In genomic region chr11:111483431-111483830, GRCh38 we compare ENCODE assay signal across 25 cellular contexts. TPM values are rescaled to one million over a fixed set of nuclear protein-coding genes. Genes with fewer than 3 reads are reported as not detected.
DNase-seq lines count a peak whose midpoint lies in the region; ATAC-seq and TF ChIP-seq lines count a peak whose summit lies in the region.
"Had no signal": no experiment of that assay in that cellular context is flagged by ENCODE, and none has a peak within 500 bp of the region (broad histone marks: within the 10 kb centered on the region; RNA-seq: fewer than 3 reads in every experiment).

No MANE protein-coding gene starts in this region.

- H3K27ac Mint-ChIP-seq in activated T-cell treated with anti-CD3 and anti-CD28 coated beads, Interleukin-2, amount 50 U/mL, for 72 hours, result peak overlapping the region; percentile 7
- H3K27ac Mint-ChIP-seq in effector memory CD8-positive, alpha-beta T cell, result no peak overlapping the region
- H3K27ac Mint-ChIP-seq: CD14-positive monocyte; CD4-positive, alpha-beta T cell; CD8-positive, alpha-beta memory T cell had no signal

- no peak for TF ChIP-seq CTCF in choroid plexus epithelial cell (conservative IDR thresholded peaks at IDR 0.05; ENCODE audit: low read depth, low read length)

- H3K9me3 Mint-ChIP-seq in activated T-cell treated with anti-CD3 and anti-CD28 coated beads, Interleukin-2, amount 50 U/mL, for 72 hours, result peaks cover 17 to 19% of the 10 kb centered on the region in 2 donors
- peaks cover 7 to 16% of the 10 kb centered on the region in 2 donors for H3K9me3 Mint-ChIP-seq in effector memory CD8-positive, alpha-beta T cell

- intact Hi-C loops in head of caudate nucleus (cut with DNase I), result no loop called here

- H3K36me3 Mint-ChIP-seq in activated T-cell treated with anti-CD3 and anti-CD28 coated beads, Interleukin-2, amount 50 U/mL, for 72 hours (ENCODE audit: insufficient read depth in 2 of 2), result peaks cover 9 to 27% of the 10 kb centered on the region in 2 donors
- no peaks in the 10 kb centered on the region for H3K36me3 Mint-ChIP-seq in effector memory CD8-positive, alpha-beta T cell (ENCODE audit: insufficient read depth)
- H3K36me3 Mint-ChIP-seq: CD14-positive monocyte had no signal

- DNase-seq in activated T-cell treated with anti-CD3 and anti-CD28 coated beads, Interleukin-2, amount 50 U/mL, for 72 hours, result no peak
- DNase-seq in activated T-cell treated with anti-CD3 and anti-CD28 coated beads, Interleukin-2, amount 50 U/mL, for 48 hours, result no peak
- DNase-seq in OCI-M1 (lab: John Stamatoyannopoulos, UW), result peak; percentile 12
- DNase-seq in choroid plexus epithelial cell (ENCODE audit: low read depth), result peak; percentile 18
- no peak for DNase-seq in head of caudate nucleus
- no peak for DNase-seq in effector memory CD8-positive, alpha-beta T cell
- DNase-seq in dedifferentiated amniotic fluid mesenchymal stem cell (ENCODE audit: extremely low spot score), result no peak
- DNase-seq: 8988T; ACHN; AML-193; BE2C; CD4-positive, alpha-beta T cell; CD8-positive, alpha-beta memory T cell; DMS 273 treated with DMSO at 0.1 percent for 48 hours; DMS79; EL; GDM1; GM23248; H7; HCEC 1CT had no signal

- peaks cover 7% of the 10 kb centered on the region for H3K4me1 Mint-ChIP-seq in activated T-cell treated with anti-CD3 and anti-CD28 coated beads, Interleukin-2, amount 50 U/mL, for 72 hours (ENCODE audit: low read depth)
- no peaks in the 10 kb centered on the region for H3K4me1 Mint-ChIP-seq in effector memory CD8-positive, alpha-beta T cell (ENCODE audit: low read depth in 2 of 2)
- H3K4me1 Mint-ChIP-seq: CD8-positive, alpha-beta memory T cell had no signal

- peaks cover 46% of the 10 kb centered on the region for H3K27me3 Mint-ChIP-seq in activated T-cell treated with anti-CD3 and anti-CD28 coated beads, Interleukin-2, amount 50 U/mL, for 72 hours (ENCODE audit: low read depth)
- peaks cover 44 to 68% of the 10 kb centered on the region in 2 donors for H3K27me3 Mint-ChIP-seq in effector memory CD8-positive, alpha-beta T cell

- H3K4me3 Mint-ChIP-seq in activated T-cell treated with anti-CD3 and anti-CD28 coated beads, Interleukin-2, amount 50 U/mL, for 72 hours, result no peak overlapping the region
- no peak overlapping the region for H3K4me3 Mint-ChIP-seq in effector memory CD8-positive, alpha-beta T cell
- H3K4me3 Mint-ChIP-seq: CD14-positive monocyte; CD4-positive, alpha-beta T cell; CD8-positive, alpha-beta memory T cell had no signal

- no peak overlapping the region for H3K4me3 ChIP-seq in choroid plexus epithelial cell (ENCODE audit: low read depth, low read length)
- H3K4me3 ChIP-seq: A549; BLaER1 treated with 17β-estradiol and CSF1 and Interleukin-3, amounts not matched to agents 10 nM and 100 nM; GM12878; GM23248 had no signal

- ATAC-seq in activated T-cell treated with anti-CD3 and anti-CD28 coated beads, Interleukin-2, amount 50 U/mL, for 72 hours (replicated peaks in 1 of 2), result no peak
- no peak for ATAC-seq in effector memory CD8-positive, alpha-beta T cell (replicated peaks)
- ATAC-seq: A549, GM12878 had no signal

RNA-seq across cellular contexts. Expression of gene BTG4, which starts 28.8 kb away (rescaled TPM):
- total RNA-seq in activated T-cell treated with anti-CD3 and anti-CD28 coated beads, Interleukin-2, amount 50 U/mL, for 72 hours, result under 1 TPM in 1 of 2 donors, not detected in 1; 0.23 TPM
- total RNA-seq: CD4-positive, alpha-beta T cell; CD8-positive, alpha-beta memory T cell; GM12878; GM23248; H1; H7 had no signal

RNA-seq across cellular contexts. Expression of gene HOATZ, which starts 31.1 kb away (rescaled TPM):
- not detected for total RNA-seq in activated T-cell treated with anti-CD3 and anti-CD28 coated beads, Interleukin-2, amount 50 U/mL, for 72 hours
- total RNA-seq: CD4-positive, alpha-beta T cell; CD8-positive, alpha-beta memory T cell; GM23248; H1; H7 had no signal

RNA-seq across cellular contexts. Expression of gene LAYN, which starts 57.1 kb away (rescaled TPM):
- 10 to 100 TPM; 12.3 to 15.6 TPM for total RNA-seq in activated T-cell treated with anti-CD3 and anti-CD28 coated beads, Interleukin-2, amount 50 U/mL, for 72 hours
- total RNA-seq: GM12878 had no signal

Comparison
In these comparisons a context has a peak if more than half of its experiments do, and no peak if none do; other contexts are left out.
1. DNase-seq: peak in OCI-M1 (single experiment) and choroid plexus epithelial cell (single experiment); none in activated T-cell treated with anti-CD3 and anti-CD28 coated beads, Interleukin-2, amount 50 U/mL, for 72 hours (0 of 2), activated T-cell treated with anti-CD3 and anti-CD28 coated beads, Interleukin-2, amount 50 U/mL, for 48 hours (0 of 2), head of caudate nucleus (0 of 42), effector memory CD8-positive, alpha-beta T cell (0 of 3) and dedifferentiated amniotic fluid mesenchymal stem cell (single experiment).